In genomic region chr1:37094302-37094701, GRCh38 we compare ENCODE assay signal across 21 cellular contexts. TPM values are rescaled to one million over a fixed set of nuclear protein-coding genes. Genes with fewer than 3 reads are reported as not detected.
A peak's percentile ranks its signal among the peaks of the same experiment; 100 is the strongest.
DNase-seq lines count a peak whose midpoint lies in the region; ATAC-seq and TF ChIP-seq lines count a peak whose summit lies in the region.
"Had no signal": no experiment of that assay in that cellular context is flagged by ENCODE, and none has a peak within 500 bp of the region (broad histone marks: within the 10 kb centered on the region; RNA-seq: fewer than 3 reads in every experiment).

No MANE protein-coding gene starts in this region.

- peak overlapping the region in 9 of 11 experiments; percentile 31 to 81 (median 66); a peak in 18 of 22 replicates for H3K4me2 ChIP-seq in BLaER1 treated with 17β-estradiol and CSF1 and Interleukin-3, amounts not matched to agents 10 nM and 100 nM
- H3K4me2 ChIP-seq in OCI-LY3 (ENCODE audit: low read length), result peak overlapping the region; percentile 30
- H3K4me2 ChIP-seq in mesendoderm (ENCODE audit: low read length), result no peak overlapping the region
- H3K4me2 ChIP-seq: smooth muscle cell had no signal

- H3K27me3 ChIP-seq in BLaER1 treated with 17β-estradiol and CSF1 and Interleukin-3, amounts not matched to agents 10 nM and 100 nM, result no peaks in the 10 kb centered on the region
- H3K27me3 ChIP-seq in OCI-LY3 (ENCODE audit: low read depth, low read length) (no peaks in the 10 kb centered on the region), mesendoderm (ENCODE audit: insufficient read depth, low read length, poor library complexity) (no peaks in the 10 kb centered on the region)
- H3K27me3 ChIP-seq in CD8-positive, alpha-beta T cell (ENCODE audit: insufficient read depth, low read length), result no peaks in the 10 kb centered on the region

- H3K23ac ChIP-seq in mesendoderm (ENCODE audit: low read length), result no peak overlapping the region

- H3K79me2 ChIP-seq in OCI-LY3 (ENCODE audit: low read length) (no peaks in the 10 kb centered on the region), mesendoderm (ENCODE audit: control insufficient read depth, insufficient read depth, low read length) (no peaks in the 10 kb centered on the region)

- H2AFZ ChIP-seq in OCI-LY3 (ENCODE audit: low read depth, low read length), result no peak overlapping the region

- H3K4me3 ChIP-seq in BLaER1 treated with 17β-estradiol and CSF1 and Interleukin-3, amounts not matched to agents 10 nM and 100 nM, result no peak overlapping the region
- H3K4me3 ChIP-seq in OCI-LY3 (ENCODE audit: low read length) (no peak overlapping the region), mesendoderm (ENCODE audit: low read length) (no peak overlapping the region)
- H3K4me3 ChIP-seq in CD8-positive, alpha-beta T cell (ENCODE audit: low read depth, low read length), result no peak overlapping the region
- H3K4me3 ChIP-seq: smooth muscle cell had no signal

- intact Hi-C loops in CD8-positive, alpha-beta T cell (cut with DNase I, micrococcal nuclease), result no loop called here

- H3K4me3 Mint-ChIP-seq in CD8-positive, alpha-beta T cell, result no peak overlapping the region
- H3K4me3 Mint-ChIP-seq in activated T-cell treated with anti-CD3 and anti-CD28 coated beads, Interleukin-2, amount 50 U/mL, for 24 hours, result no peak overlapping the region
- no peak overlapping the region for H3K4me3 Mint-ChIP-seq in activated naive CD8-positive, alpha-beta T cell treated with anti-CD3 and anti-CD28 coated beads for 36 hours
- H3K4me3 Mint-ChIP-seq: CD4-positive, CD25-positive, alpha-beta regulatory T cell had no signal

- 0 out of 22 replicates have a peak, but pooled peaks cover 0 to 4% (median 0%) of the 10 kb centered on the region in 11 experiments for H3K9me3 ChIP-seq in BLaER1 treated with 17β-estradiol and CSF1 and Interleukin-3, amounts not matched to agents 10 nM and 100 nM (replicated peaks in 1 of 11)
- H3K9me3 ChIP-seq in OCI-LY3 (ENCODE audit: insufficient read depth, low read length), result no peaks in the 10 kb centered on the region
- no peaks in the 10 kb centered on the region for H3K9me3 ChIP-seq in CD8-positive, alpha-beta T cell (ENCODE audit: low read length)

- WGBS in mesendoderm (ENCODE audit: extremely low coverage, insufficient coverage, low lambda C conversion rate), result no CpG with 5 or more reads among the region's 6 CpGs

- ATAC-seq in GM18858 (IDR thresholded peaks at IDR 0.05; ENCODE audit: unreplicated experiment), result peak; percentile 68
- no peak for ATAC-seq in CD8-positive, alpha-beta T cell
- ATAC-seq: activated naive CD4-positive, alpha-beta T cell treated with anti-CD3 and anti-CD28 coated beads, Interleukin-2, amount 50 U/mL, for 72 hours; left lobe of liver had no signal

- H2BK5ac ChIP-seq in mesendoderm (ENCODE audit: low read length), result no peak overlapping the region

- H3K4me1 ChIP-seq in BLaER1 treated with 17β-estradiol and CSF1 and Interleukin-3, amounts not matched to agents 10 nM and 100 nM, result peaks cover 0 to 42% (median 26%) of the 10 kb centered on the region in 10 experiments; a peak in 16 of 20 replicates
- H3K4me1 ChIP-seq in OCI-LY3 (ENCODE audit: low read length) (peaks cover 13% of the 10 kb centered on the region), mesendoderm (ENCODE audit: control insufficient read depth, low read depth, low read length) (peaks cover 4% of the 10 kb centered on the region)
- no peaks in the 10 kb centered on the region for H3K4me1 ChIP-seq in CD8-positive, alpha-beta T cell (ENCODE audit: insufficient read depth, low read length)

- POLR2A ChIA-PET in CD8-positive, alpha-beta T cell (lab: Charles Lee), result no interaction called here

- H4K20me1 ChIP-seq in BLaER1 treated with 17β-estradiol and CSF1 and Interleukin-3, amounts not matched to agents 10 nM and 100 nM, result no peaks in the 10 kb centered on the region
- no peaks in the 10 kb centered on the region for H4K20me1 ChIP-seq in OCI-LY3 (ENCODE audit: insufficient read depth, low read length)

- no peaks in the 10 kb centered on the region for H3K79me1 ChIP-seq in mesendoderm (ENCODE audit: low read length)

- H3K27ac ChIP-seq in BLaER1 treated with 17β-estradiol and CSF1 and Interleukin-3, amounts not matched to agents 10 nM and 100 nM, result no peak overlapping the region
- no peak overlapping the region for H3K27ac ChIP-seq in OCI-LY3 (ENCODE audit: low read length)
- no peak overlapping the region for H3K27ac ChIP-seq in mesendoderm (ENCODE audit: low read depth, low read length)
- H3K27ac ChIP-seq in CD8-positive, alpha-beta T cell (ENCODE audit: low read depth, low read length), result no peak overlapping the region

- no peak overlapping the region for H2AK5ac ChIP-seq in mesendoderm (ENCODE audit: low read length)

- no peak overlapping the region for H4K8ac ChIP-seq in mesendoderm (ENCODE audit: low read depth, low read length)

- no peak overlapping the region for H3K27ac Mint-ChIP-seq in CD8-positive, alpha-beta T cell
- no peak overlapping the region for H3K27ac Mint-ChIP-seq in activated T-cell treated with anti-CD3 and anti-CD28 coated beads, Interleukin-2, amount 50 U/mL, for 24 hours
- H3K27ac Mint-ChIP-seq in activated naive CD8-positive, alpha-beta T cell treated with anti-CD3 and anti-CD28 coated beads for 36 hours, result no peak overlapping the region
- H3K27ac Mint-ChIP-seq: activated naive CD4-positive, alpha-beta T cell treated with anti-CD3 and anti-CD28 coated beads, Interleukin-2, amount 50 U/mL, for 72 hours; CD4-positive, CD25-positive, alpha-beta regulatory T cell had no signal

- H3K18ac ChIP-seq in mesendoderm (ENCODE audit: low read length), result no peak overlapping the region

- H3K36me3 Mint-ChIP-seq in CD8-positive, alpha-beta T cell, result no peaks in the 10 kb centered on the region
- no peaks in the 10 kb centered on the region for H3K36me3 Mint-ChIP-seq in activated T-cell treated with anti-CD3 and anti-CD28 coated beads, Interleukin-2, amount 50 U/mL, for 24 hours (ENCODE audit: low read depth)
- H3K36me3 Mint-ChIP-seq in activated naive CD8-positive, alpha-beta T cell treated with anti-CD3 and anti-CD28 coated beads for 36 hours, result no peaks in the 10 kb centered on the region
- H3K36me3 Mint-ChIP-seq: activated naive CD4-positive, alpha-beta T cell treated with anti-CD3 and anti-CD28 coated beads, Interleukin-2, amount 50 U/mL, for 72 hours; CD4-positive, CD25-positive, alpha-beta regulatory T cell had no signal

- no peak overlapping the region for H3K56ac ChIP-seq in mesendoderm (ENCODE audit: low read length)

- no peaks in the 10 kb centered on the region for H3K4me1 Mint-ChIP-seq in CD8-positive, alpha-beta T cell (ENCODE audit: low read depth)
- no peaks in the 10 kb centered on the region for H3K4me1 Mint-ChIP-seq in activated T-cell treated with anti-CD3 and anti-CD28 coated beads, Interleukin-2, amount 50 U/mL, for 24 hours (ENCODE audit: low read depth)
- H3K4me1 Mint-ChIP-seq in activated naive CD8-positive, alpha-beta T cell treated with anti-CD3 and anti-CD28 coated beads for 36 hours, result no peaks in the 10 kb centered on the region
- H3K4me1 Mint-ChIP-seq: CD4-positive, CD25-positive, alpha-beta regulatory T cell had no signal

- CTCF ChIA-PET in CD8-positive, alpha-beta T cell (lab: Charles Lee), result no interaction called here

- H3K4ac ChIP-seq in mesendoderm (ENCODE audit: low read depth, low read length), result no peak overlapping the region

- H3K36me3 ChIP-seq in BLaER1 treated with 17β-estradiol and CSF1 and Interleukin-3, amounts not matched to agents 10 nM and 100 nM, result no peaks in the 10 kb centered on the region
- H3K36me3 ChIP-seq in OCI-LY3 (replicated peaks; ENCODE audit: low read depth, low read length), result no peaks in the 10 kb centered on the region
- no peaks in the 10 kb centered on the region for H3K36me3 ChIP-seq in mesendoderm (ENCODE audit: control insufficient read depth, insufficient read depth, low read length)
- H3K36me3 ChIP-seq in CD8-positive, alpha-beta T cell (ENCODE audit: insufficient read depth, low read length), result no peaks in the 10 kb centered on the region

- H3K27me3 Mint-ChIP-seq in CD8-positive, alpha-beta T cell (ENCODE audit: low read depth), result peaks cover 17% of the 10 kb centered on the region
- peaks cover 23% of the 10 kb centered on the region for H3K27me3 Mint-ChIP-seq in activated T-cell treated with anti-CD3 and anti-CD28 coated beads, Interleukin-2, amount 50 U/mL, for 24 hours
- peaks cover 21% of the 10 kb centered on the region for H3K27me3 Mint-ChIP-seq in activated naive CD8-positive, alpha-beta T cell treated with anti-CD3 and anti-CD28 coated beads for 36 hours

- no peak overlapping the region for H2BK120ac ChIP-seq in mesendoderm (ENCODE audit: low read depth, low read length)

- no peak overlapping the region for H3K9ac ChIP-seq in BLaER1 treated with 17β-estradiol and CSF1 and Interleukin-3, amounts not matched to agents 10 nM and 100 nM
- H3K9ac ChIP-seq in OCI-LY3 (ENCODE audit: low read length) (no peak overlapping the region), mesendoderm (ENCODE audit: low read length) (no peak overlapping the region)

- H3K9me3 Mint-ChIP-seq in CD8-positive, alpha-beta T cell, result no peaks in the 10 kb centered on the region
- no peaks in the 10 kb centered on the region for H3K9me3 Mint-ChIP-seq in activated T-cell treated with anti-CD3 and anti-CD28 coated beads, Interleukin-2, amount 50 U/mL, for 24 hours
- no peaks in the 10 kb centered on the region for H3K9me3 Mint-ChIP-seq in activated naive CD8-positive, alpha-beta T cell treated with anti-CD3 and anti-CD28 coated beads for 36 hours
- H3K9me3 Mint-ChIP-seq: activated naive CD4-positive, alpha-beta T cell treated with anti-CD3 and anti-CD28 coated beads, Interleukin-2, amount 50 U/mL, for 72 hours had no signal

- H4K5ac ChIP-seq in mesendoderm (ENCODE audit: low read length), result no peak overlapping the region

- TF ChIP-seq CTCF in OCI-LY3 (IDR thresholded peaks at IDR 0.05; ENCODE audit: low read depth, low read length), result no peak
- TF ChIP-seq CTCF in CD8-positive, alpha-beta T cell (IDR thresholded peaks at IDR 0.05), result no peak

- DNase-seq in NCI-H2107 (lab: John Stamatoyannopoulos, UW) (peak; percentile 77), mesendoderm (no peak)
- DNase-seq in CD8-positive, alpha-beta T cell, result no peak
- DNase-seq in activated T-cell treated with anti-CD3 and anti-CD28 coated beads, Interleukin-2, amount 50 U/mL, for 24 hours, result no peak
- DNase-seq in activated naive CD8-positive, alpha-beta T cell treated with anti-CD3 and anti-CD28 coated beads for 36 hours, result no peak
- DNase-seq: ACHN; CD4-positive, CD25-positive, alpha-beta regulatory T cell; DND-41; effector memory CD4-positive, alpha-beta T cell; GOT3; Kasumi-1; NCI-H1694 treated with DMSO at 0.1 percent for 48 hours; RPMI8226; stimulated activated CD4-positive, alpha-beta T cell treated with anti-CD3 and anti-CD28 coated beads, Interleukin-4, amount 100 ng/mL, for 4 hours had no signal

- no peak overlapping the region for H2BK15ac ChIP-seq in mesendoderm (replicated peaks; ENCODE audit: low read depth)

RNA-seq across cellular contexts. Expression of gene GRIK3, which starts 60.0 kb away (rescaled TPM):
- 1.2 TPM for polyA plus RNA-seq in mesendoderm (2013, experiment 1 of 2)
- 1.1 TPM for polyA plus RNA-seq in mesendoderm (2013, experiment 2 of 2)
- not detected for total RNA-seq in CD8-positive, alpha-beta T cell
- total RNA-seq in activated naive CD8-positive, alpha-beta T cell treated with anti-CD3 and anti-CD28 coated beads for 36 hours, result not detected
- total RNA-seq: activated CD8-positive, alpha-beta memory T cell treated with anti-CD3 and anti-CD28 coated beads for 36 hours; activated naive CD4-positive, alpha-beta T cell treated with anti-CD3 and anti-CD28 coated beads, Interleukin-2, amount 50 U/mL, for 72 hours; CD4-positive, CD25-positive, alpha-beta regulatory T cell had no signal
- polyA plus RNA-seq: CD4-positive, CD25-positive, alpha-beta regulatory T cell; smooth muscle cell had no signal
